Comparison of ENCODE assay signal across 8 cellular contexts in the genomic region with DNA sequence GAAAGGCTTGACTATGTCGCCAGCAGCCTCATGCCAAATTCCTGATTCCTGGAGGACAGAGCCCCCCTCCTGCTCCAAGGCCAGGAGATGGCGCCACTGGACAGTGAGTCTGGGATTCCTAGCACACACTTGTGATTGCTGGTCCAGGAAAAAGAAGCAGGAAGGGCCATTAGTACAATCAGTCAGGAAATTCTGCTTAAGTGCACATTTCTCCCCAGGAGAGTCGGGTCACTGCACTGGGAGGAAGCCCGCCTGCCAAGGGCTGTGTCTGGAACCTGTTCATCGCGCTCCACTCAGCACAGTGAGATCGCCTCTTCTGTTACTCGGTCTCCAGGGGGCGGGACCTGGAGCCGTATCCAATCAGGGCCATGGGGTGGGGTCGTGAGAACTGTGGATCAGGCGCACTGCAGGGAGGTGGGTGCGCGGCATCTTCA.
DNase-seq lines count a peak whose midpoint lies in the region; ATAC-seq and TF ChIP-seq lines count a peak whose summit lies in the region.

No MANE protein-coding gene starts in this region.

- peak; percentile 58 for TF ChIP-seq RAD21 in IMR-90 (IDR thresholded peaks at IDR 0.05; ENCODE audit: low read length)

- peak; percentile 98 for ATAC-seq in IMR-90 (ENCODE audit: low read depth)
- peak; percentile 71 for ATAC-seq in sciatic nerve
- no peak for ATAC-seq in HG03469 (IDR thresholded peaks at IDR 0.05; ENCODE audit: unreplicated experiment)
- ATAC-seq in HG02970 (IDR thresholded peaks at IDR 0.05; ENCODE audit: low FRiP score, unreplicated experiment), result no peak

- no peak overlapping the region for H2AK9ac ChIP-seq in IMR-90 (replicated peaks; ENCODE audit: low read depth, low read length, poor library complexity)

- H2BK15ac ChIP-seq in IMR-90 (ENCODE audit: low read depth, low read length), result no peak overlapping the region

- H3K9ac ChIP-seq in IMR-90 (ENCODE audit: low read depth, low read length), result no peak overlapping the region

- H3K4me3 ChIP-seq in IMR-90 (ENCODE audit: insufficient read depth, low read depth, low read length) (peak overlapping the region; percentile 63), iPS-18c (ENCODE audit: insufficient read depth, low read depth, low read length) (peak overlapping the region; percentile 38; the same call in 1 of the 2 replicates)

- BruUV-seq in IMR-90 (replicated peaks; lab: Mats Ljungman, UMichigan), result no TSS peak

- no peak overlapping the region for H4K5ac ChIP-seq in IMR-90 (ENCODE audit: low read depth, low read length)

- CTCF ChIA-PET in IMR-90 (lab: Yijun Ruan, JAX), result no interaction called here

- H3K4me3 Mint-ChIP-seq in brain, result peak overlapping the region in 4 of 5 experiments; percentile 65 to 93 (median 74)

- H3K4me1 Mint-ChIP-seq in brain, result no peaks in the 10 kb centered on the region

- no peaks in the 10 kb centered on the region for H3K36me3 ChIP-seq in IMR-90 (ENCODE audit: control insufficient read depth, insufficient read depth, low read length)

- in situ Hi-C loops in IMR-90 (cut with MboI; ENCODE audit: low sequenced_read_pairs), result no loop called here

- H2BK20ac ChIP-seq in IMR-90 (ENCODE audit: low read depth, low read length), result no peak overlapping the region

- TF ChIP-seq POLR2A in IMR-90 (IDR thresholded peaks at IDR 0.05; ENCODE audit: low read depth, low read length), result no peak

- H3K27me3 Mint-ChIP-seq in brain, result no peaks in the 10 kb centered on the region

- no peak overlapping the region; a peak in 1 of 4 replicates for H4K8ac ChIP-seq in IMR-90 (ENCODE audit: low read depth in 2 of 2, low read length in 2 of 2)

- no peak overlapping the region for H2BK120ac ChIP-seq in IMR-90 (ENCODE audit: low read depth, low read length)

- H2AK5ac ChIP-seq in IMR-90 (ENCODE audit: low read depth, low read length), result no peak overlapping the region

- H3K79me1 ChIP-seq in IMR-90 (ENCODE audit: low read depth in 1 of 2, low read length in 2 of 2), result no peaks in the 10 kb centered on the region

- no peak overlapping the region for H3K27ac ChIP-seq in IMR-90 (ENCODE audit: insufficient read depth, low read length)

- intact Hi-C loops in IMR-90 (cut with micrococcal nuclease) (loop anchor here (5.0 to 10.0 kb wide), 2 partner anchors 139 to 311 kb away; a partner anchor contains a TSS), sciatic nerve (cut with DNase I) (no loop called here)

- H4K20me1 ChIP-seq in IMR-90 (ENCODE audit: insufficient read depth, low read length), result no peaks in the 10 kb centered on the region

- peak overlapping the region; percentile 92 for H3K4me2 ChIP-seq in IMR-90 (ENCODE audit: low read depth, low read length)

- no peak overlapping the region for H3K56ac ChIP-seq in IMR-90 (ENCODE audit: extremely low read depth, insufficient read depth, low read length)

- H2AFZ ChIP-seq in IMR-90 (replicated peaks; ENCODE audit: low read length, poor library complexity), result peak overlapping the region; percentile 93

- WGBS in IMR-90 (ENCODE audit: extremely low coverage in 2 of 2, insufficient read length in 1 of 2), 2 experiments, result 50% methylated on average over 2 of the region's 14 CpGs; no CpG with 5 or more reads in 1 of the 2 experiments

- H3K18ac ChIP-seq in IMR-90 (ENCODE audit: low read depth, low read length), result no peak overlapping the region

- peaks cover 86% of the 10 kb centered on the region for H3K36me3 Mint-ChIP-seq in brain

- no peak overlapping the region for H3K23ac ChIP-seq in IMR-90 (ENCODE audit: low read depth, low read length)

- H3K9me3 ChIP-seq in IMR-90 (ENCODE audit: control insufficient read depth, insufficient read depth, low read length), result peaks cover 3% of the 10 kb centered on the region; the same call in 1 of the 2 replicates
- H3K9me3 ChIP-seq in iPS-18c (ENCODE audit: control insufficient read depth, insufficient read depth, low read length), result peaks cover 6% of the 10 kb centered on the region

- dilution Hi-C loops in IMR-90 (cut with HindIII; ENCODE audit: low sequenced_read_pairs, unreplicated experiment), result no loop called here

- peak overlapping the region in 1 of 5 experiments; percentile 71 for H3K27ac Mint-ChIP-seq in brain

- TF ChIP-seq CTCF in IMR-90 (conservative IDR thresholded peaks at IDR 0.05; ENCODE audit: low read depth, low read length) (peak; percentile 68), brain (conservative IDR thresholded peaks at IDR 0.05) (peak; percentile 57 to 86)

- H3K4me1 ChIP-seq in IMR-90 (ENCODE audit: control insufficient read depth, insufficient read depth, low read length), result no peaks in the 10 kb centered on the region

- H4K91ac ChIP-seq in IMR-90 (ENCODE audit: insufficient read depth, low read depth, low read length), result no peak overlapping the region

- H3K27me3 ChIP-seq in IMR-90 (ENCODE audit: control insufficient read depth, insufficient read depth, low read length), result no peaks in the 10 kb centered on the region

- no peaks in the 10 kb centered on the region for H3K9me1 ChIP-seq in IMR-90 (ENCODE audit: insufficient read depth, low read length)

- H3K14ac ChIP-seq in IMR-90 (replicated peaks; ENCODE audit: low read depth, low read length), result no peak overlapping the region

- POLR2A ChIA-PET in IMR-90 (lab: Charles Lee; ENCODE audit: unreplicated experiment), result interaction anchor here (0.6 kb wide), 1 partner anchor 10 kb away, joined by 3 read pairs; no protein-coding TSS in a partner anchor

- DNase-seq in COLO829 (ENCODE audit: low spot score) (peak; percentile 38), IMR-90 (peak; percentile 55), sciatic nerve (ENCODE audit: low spot score) (peak; percentile 75), RPMI8226 (no peak)

- H3K4ac ChIP-seq in IMR-90 (ENCODE audit: low read depth, low read length), result no peak overlapping the region

- peaks cover 40 to 80% (median 63%) of the 10 kb centered on the region in 5 experiments for H3K9me3 Mint-ChIP-seq in brain

- no peak overlapping the region for H2BK5ac ChIP-seq in IMR-90 (ENCODE audit: low read depth, low read length, poor library complexity, severe bottlenecking)

TF ChIP-seq in IMR-90, 13 proteins besides CTCF, POLR2A, EP300 and RAD21:
- TF ChIP-seq RFX5 (IDR thresholded peaks at IDR 0.05; ENCODE audit: low read depth, low read length), result no peak
- no peak for TF ChIP-seq NFE2L2 (IDR thresholded peaks at IDR 0.05; ENCODE audit: low read depth, low read length)
- TF ChIP-seq, protein P1, sequence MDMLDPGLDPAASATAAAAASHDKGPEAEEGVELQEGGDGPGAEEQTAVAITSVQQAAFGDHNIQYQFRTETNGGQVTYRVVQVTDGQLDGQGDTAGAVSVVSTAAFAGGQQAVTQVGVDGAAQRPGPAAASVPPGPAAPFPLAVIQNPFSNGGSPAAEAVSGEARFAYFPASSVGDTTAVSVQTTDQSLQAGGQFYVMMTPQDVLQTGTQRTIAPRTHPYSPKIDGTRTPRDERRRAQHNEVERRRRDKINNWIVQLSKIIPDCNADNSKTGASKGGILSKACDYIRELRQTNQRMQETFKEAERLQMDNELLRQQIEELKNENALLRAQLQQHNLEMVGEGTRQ (IDR thresholded peaks at IDR 0.05; ENCODE audit: low read depth, low read length), result no peak
- TF ChIP-seq RCOR1 (IDR thresholded peaks at IDR 0.05; ENCODE audit: insufficient replicate concordance, low read length), result no peak
- TF ChIP-seq MAFK (IDR thresholded peaks at IDR 0.05; ENCODE audit: low read depth, low read length), result no peak
- TF ChIP-seq SMC3 (IDR thresholded peaks at IDR 0.05; ENCODE audit: low read depth, low read length), result peak; percentile 46; the same call in 1 of the 2 replicates
- no peak for TF ChIP-seq CHD1 (IDR thresholded peaks at IDR 0.05; ENCODE audit: low read depth, low read length)
- no peak for TF ChIP-seq FOS (IDR thresholded peaks at IDR 0.05; ENCODE audit: low read depth, low read length)
- TF ChIP-seq, protein P2, sequence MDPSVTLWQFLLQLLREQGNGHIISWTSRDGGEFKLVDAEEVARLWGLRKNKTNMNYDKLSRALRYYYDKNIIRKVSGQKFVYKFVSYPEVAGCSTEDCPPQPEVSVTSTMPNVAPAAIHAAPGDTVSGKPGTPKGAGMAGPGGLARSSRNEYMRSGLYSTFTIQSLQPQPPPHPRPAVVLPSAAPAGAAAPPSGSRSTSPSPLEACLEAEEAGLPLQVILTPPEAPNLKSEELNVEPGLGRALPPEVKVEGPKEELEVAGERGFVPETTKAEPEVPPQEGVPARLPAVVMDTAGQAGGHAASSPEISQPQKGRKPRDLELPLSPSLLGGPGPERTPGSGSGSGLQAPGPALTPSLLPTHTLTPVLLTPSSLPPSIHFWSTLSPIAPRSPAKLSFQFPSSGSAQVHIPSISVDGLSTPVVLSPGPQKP (IDR thresholded peaks at IDR 0.05; ENCODE audit: borderline replicate concordance, low read depth, low read length), result no peak
- peak; percentile 66; the same call in 1 of the 2 replicates for TF ChIP-seq MAZ (IDR thresholded peaks at IDR 0.05; ENCODE audit: borderline replicate concordance, low read depth, low read length)

Comparison
In these comparisons a context has a peak if more than half of its experiments do, and no peak if none do; other contexts are left out.
1. ATAC-seq: peak in IMR-90 (single experiment) and sciatic nerve (single experiment); none in HG03469 (single experiment) and HG02970 (single experiment).